Comparison of ENCODE assay signal across 8 cellular contexts in the genomic region with DNA sequence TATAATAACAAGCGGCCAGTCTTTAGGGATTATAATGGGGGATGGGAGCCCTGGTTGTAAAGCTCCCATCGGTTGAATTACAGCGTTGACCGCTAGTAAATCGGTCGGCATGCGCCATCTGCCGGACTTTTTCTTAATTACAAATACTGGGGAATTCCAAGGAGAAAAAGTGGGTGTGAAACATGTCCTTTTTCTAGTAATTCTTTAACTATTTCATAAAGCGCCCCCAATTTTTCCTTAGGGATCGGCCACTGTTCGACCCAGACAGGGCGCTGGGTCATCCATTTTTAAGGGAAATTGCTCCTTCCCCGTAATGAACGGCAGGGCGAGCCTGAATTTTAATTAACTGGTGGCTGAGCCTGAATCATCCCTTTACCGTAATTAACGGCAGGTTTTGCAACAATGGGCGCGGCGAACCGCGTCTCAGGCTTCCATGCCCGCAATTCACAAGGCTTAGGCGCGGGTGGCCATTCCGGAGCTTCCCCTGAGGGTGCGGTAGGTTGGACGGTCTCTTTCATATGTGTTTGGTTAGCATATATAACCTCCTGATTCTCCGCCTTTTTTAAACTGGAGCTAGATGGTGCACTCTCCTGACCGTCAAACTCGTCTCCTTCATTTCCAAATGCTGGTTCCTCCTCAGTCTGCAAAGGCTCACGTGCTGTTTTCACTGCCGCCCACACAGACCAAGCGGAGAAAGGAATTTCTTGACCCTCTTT. TPM values are rescaled to one million over a fixed set of nuclear protein-coding genes. Genes with fewer than 3 reads are reported as not detected.
A peak's percentile ranks its signal among the peaks of the same experiment; 100 is the strongest.
DNase-seq lines count a peak whose midpoint lies in the region; ATAC-seq and TF ChIP-seq lines count a peak whose summit lies in the region.

No MANE protein-coding gene starts in this region.

- H3K36me3 Mint-ChIP-seq in activated T-helper 1 cell treated with anti-CD3 and anti-CD28 coated beads, Interleukin-12 subunit alpha, Interleukin-12 subunit beta, Interleukin-2, Interleukin-4 antibody, amounts not matched to agents 30 ng/mL and 10 ng/mL and 1 ng/mL, durations not matched to agents 14 hours and 24 hours and 36 hours (ENCODE audit: low read depth) = peaks cover 3% of the 10 kb centered on the region
- H3K36me3 Mint-ChIP-seq in nephron (ENCODE audit: low read depth) = no peaks in the 10 kb centered on the region

- intact Hi-C loops in activated T-helper 1 cell treated with anti-CD3 and anti-CD28 coated beads, Interleukin-12 subunit alpha, Interleukin-12 subunit beta, Interleukin-2, Interleukin-4 antibody, amounts not matched to agents 30 ng/mL and 10 ng/mL and 1 ng/mL, durations not matched to agents 14 hours and 24 hours and 36 hours (cut with micrococcal nuclease) = loop anchor here (1.0 to 10.0 kb wide), 6 partner anchors 8 to 605 kb away; no protein-coding TSS in a partner anchor

- peak; percentile 63 for ATAC-seq in stimulated activated naive CD8-positive, alpha-beta T cell treated with anti-CD3 and anti-CD28 coated beads, Interleukin-15, amount 100 ng/mL, for 72 hours
- ATAC-seq in GM18520 (IDR thresholded peaks at IDR 0.05; ENCODE audit: unreplicated experiment) = no peak

- peaks cover 11% of the 10 kb centered on the region for H3K4me1 Mint-ChIP-seq in activated T-helper 1 cell treated with anti-CD3 and anti-CD28 coated beads, Interleukin-12 subunit alpha, Interleukin-12 subunit beta, Interleukin-2, Interleukin-4 antibody, amounts not matched to agents 30 ng/mL and 10 ng/mL and 1 ng/mL, durations not matched to agents 14 hours and 24 hours and 36 hours (ENCODE audit: low read depth)
- peaks cover 7% of the 10 kb centered on the region for H3K4me1 Mint-ChIP-seq in nephron
- peaks cover 7% of the 10 kb centered on the region for H3K4me1 Mint-ChIP-seq in stimulated activated naive CD8-positive, alpha-beta T cell treated with anti-CD3 and anti-CD28 coated beads, Interleukin-15, amount 100 ng/mL, for 72 hours

- peaks cover 14% of the 10 kb centered on the region for H3K9me3 Mint-ChIP-seq in activated T-helper 1 cell treated with anti-CD3 and anti-CD28 coated beads, Interleukin-12 subunit alpha, Interleukin-12 subunit beta, Interleukin-2, Interleukin-4 antibody, amounts not matched to agents 30 ng/mL and 10 ng/mL and 1 ng/mL, durations not matched to agents 14 hours and 24 hours and 36 hours
- H3K9me3 Mint-ChIP-seq in nephron = peaks cover 13% of the 10 kb centered on the region
- no peaks in the 10 kb centered on the region for H3K9me3 Mint-ChIP-seq in stimulated activated naive CD8-positive, alpha-beta T cell treated with anti-CD3 and anti-CD28 coated beads, Interleukin-15, amount 100 ng/mL, for 72 hours

- no peak overlapping the region for H3K4me3 Mint-ChIP-seq in activated T-helper 1 cell treated with anti-CD3 and anti-CD28 coated beads, Interleukin-12 subunit alpha, Interleukin-12 subunit beta, Interleukin-2, Interleukin-4 antibody, amounts not matched to agents 30 ng/mL and 10 ng/mL and 1 ng/mL, durations not matched to agents 14 hours and 24 hours and 36 hours
- H3K4me3 Mint-ChIP-seq in nephron = peak overlapping the region; percentile 62 to 79 (median 66)
- peak overlapping the region; percentile 45 to 59 for H3K4me3 Mint-ChIP-seq in stimulated activated naive CD8-positive, alpha-beta T cell treated with anti-CD3 and anti-CD28 coated beads, Interleukin-15, amount 100 ng/mL, for 72 hours

- peak overlapping the region; percentile 15; the same call in 1 of the 2 replicates for H3K4me3 ChIP-seq in Jurkat, Clone E6-1 (ENCODE audit: low read length)

- no peak overlapping the region for H3K27ac Mint-ChIP-seq in activated T-helper 1 cell treated with anti-CD3 and anti-CD28 coated beads, Interleukin-12 subunit alpha, Interleukin-12 subunit beta, Interleukin-2, Interleukin-4 antibody, amounts not matched to agents 30 ng/mL and 10 ng/mL and 1 ng/mL, durations not matched to agents 14 hours and 24 hours and 36 hours
- peak overlapping the region; percentile 5 to 49 (median 18) for H3K27ac Mint-ChIP-seq in nephron
- H3K27ac Mint-ChIP-seq in stimulated activated naive CD8-positive, alpha-beta T cell treated with anti-CD3 and anti-CD28 coated beads, Interleukin-15, amount 100 ng/mL, for 72 hours = no peak overlapping the region

- DNase-seq in COLO668 (lab: John Stamatoyannopoulos, UW; ENCODE audit: unreplicated experiment) (peak; percentile 56), fibroblast of the conjunctiva (ENCODE audit: low read depth) (peak; percentile 69)
- peak; percentile 35 for DNase-seq in Jurkat, Clone E6-1 (ENCODE audit: low read depth, low spot score)
- DNase-seq in activated T-helper 1 cell treated with anti-CD3 and anti-CD28 coated beads, Interleukin-12 subunit alpha, Interleukin-12 subunit beta, Interleukin-2, Interleukin-4 antibody, amounts not matched to agents 30 ng/mL and 10 ng/mL and 1 ng/mL, durations not matched to agents 14 hours and 24 hours and 36 hours (ENCODE audit: low spot score) = peak; percentile 37
- peak; percentile 44 to 45 for DNase-seq in stimulated activated naive CD8-positive, alpha-beta T cell treated with anti-CD3 and anti-CD28 coated beads, Interleukin-15, amount 100 ng/mL, for 72 hours

- H3K27me3 Mint-ChIP-seq in activated T-helper 1 cell treated with anti-CD3 and anti-CD28 coated beads, Interleukin-12 subunit alpha, Interleukin-12 subunit beta, Interleukin-2, Interleukin-4 antibody, amounts not matched to agents 30 ng/mL and 10 ng/mL and 1 ng/mL, durations not matched to agents 14 hours and 24 hours and 36 hours (ENCODE audit: insufficient read depth) = peaks cover 36% of the 10 kb centered on the region
- H3K27me3 Mint-ChIP-seq in nephron (ENCODE audit: low read depth) = peaks cover 48% of the 10 kb centered on the region
- H3K27me3 Mint-ChIP-seq in stimulated activated naive CD8-positive, alpha-beta T cell treated with anti-CD3 and anti-CD28 coated beads, Interleukin-15, amount 100 ng/mL, for 72 hours = peaks cover 58% of the 10 kb centered on the region

- TF ChIP-seq CTCF in nephron (IDR thresholded peaks at IDR 0.05; ENCODE audit: unreplicated experiment in 3 of 3) = peak; percentile 52 to 70 (median 65)

TF ChIP-seq in PFSK-1, 5 proteins besides CTCF, POLR2A, EP300 and RAD21:
- TF ChIP-seq SIN3A (IDR thresholded peaks at IDR 0.05; ENCODE audit: borderline replicate concordance, insufficient read depth, low read length) (0 out of 2 replicates have a peak, but pooled peaks have one; percentile 14), TAF1 (IDR thresholded peaks at IDR 0.05; ENCODE audit: borderline replicate concordance, insufficient read depth, low read length) (no peak)
- TF ChIP-seq, protein P1, sequence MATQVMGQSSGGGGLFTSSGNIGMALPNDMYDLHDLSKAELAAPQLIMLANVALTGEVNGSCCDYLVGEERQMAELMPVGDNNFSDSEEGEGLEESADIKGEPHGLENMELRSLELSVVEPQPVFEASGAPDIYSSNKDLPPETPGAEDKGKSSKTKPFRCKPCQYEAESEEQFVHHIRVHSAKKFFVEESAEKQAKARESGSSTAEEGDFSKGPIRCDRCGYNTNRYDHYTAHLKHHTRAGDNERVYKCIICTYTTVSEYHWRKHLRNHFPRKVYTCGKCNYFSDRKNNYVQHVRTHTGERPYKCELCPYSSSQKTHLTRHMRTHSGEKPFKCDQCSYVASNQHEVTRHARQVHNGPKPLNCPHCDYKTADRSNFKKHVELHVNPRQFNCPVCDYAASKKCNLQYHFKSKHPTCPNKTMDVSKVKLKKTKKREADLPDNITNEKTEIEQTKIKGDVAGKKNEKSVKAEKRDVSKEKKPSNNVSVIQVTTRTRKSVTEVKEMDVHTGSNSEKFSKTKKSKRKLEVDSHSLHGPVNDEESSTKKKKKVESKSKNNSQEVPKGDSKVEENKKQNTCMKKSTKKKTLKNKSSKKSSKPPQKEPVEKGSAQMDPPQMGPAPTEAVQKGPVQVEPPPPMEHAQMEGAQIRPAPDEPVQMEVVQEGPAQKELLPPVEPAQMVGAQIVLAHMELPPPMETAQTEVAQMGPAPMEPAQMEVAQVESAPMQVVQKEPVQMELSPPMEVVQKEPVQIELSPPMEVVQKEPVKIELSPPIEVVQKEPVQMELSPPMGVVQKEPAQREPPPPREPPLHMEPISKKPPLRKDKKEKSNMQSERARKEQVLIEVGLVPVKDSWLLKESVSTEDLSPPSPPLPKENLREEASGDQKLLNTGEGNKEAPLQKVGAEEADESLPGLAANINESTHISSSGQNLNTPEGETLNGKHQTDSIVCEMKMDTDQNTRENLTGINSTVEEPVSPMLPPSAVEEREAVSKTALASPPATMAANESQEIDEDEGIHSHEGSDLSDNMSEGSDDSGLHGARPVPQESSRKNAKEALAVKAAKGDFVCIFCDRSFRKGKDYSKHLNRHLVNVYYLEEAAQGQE (IDR thresholded peaks at IDR 0.05; ENCODE audit: insufficient read depth in 1 of 2, low read depth in 2 of 2, low read length in 2 of 2) = no peak

RNA-seq across cellular contexts. Expression of a gene that starts 30.2 kb away (rescaled TPM):
- 14.4 TPM for polyA plus RNA-seq in Jurkat, Clone E6-1 (2012; ENCODE audit: insufficient read depth, insufficient read length)
- polyA plus RNA-seq in PFSK-1 (2012; ENCODE audit: insufficient read length, low read depth) = 50.3 TPM
- total RNA-seq in activated T-helper 1 cell treated with anti-CD3 and anti-CD28 coated beads, Interleukin-12 subunit alpha, Interleukin-12 subunit beta, Interleukin-2, Interleukin-4 antibody, amounts not matched to agents 30 ng/mL and 10 ng/mL and 1 ng/mL, durations not matched to agents 14 hours and 24 hours and 36 hours = 4.4 TPM in 2 replicates

RNA-seq across cellular contexts. Expression of a gene that starts 36.8 kb away (rescaled TPM):
- not detected for polyA plus RNA-seq in Jurkat, Clone E6-1 (2012; ENCODE audit: insufficient read depth, insufficient read length)
- polyA plus RNA-seq in PFSK-1 (2012; ENCODE audit: insufficient read length, low read depth) = not detected
- total RNA-seq in activated T-helper 1 cell treated with anti-CD3 and anti-CD28 coated beads, Interleukin-12 subunit alpha, Interleukin-12 subunit beta, Interleukin-2, Interleukin-4 antibody, amounts not matched to agents 30 ng/mL and 10 ng/mL and 1 ng/mL, durations not matched to agents 14 hours and 24 hours and 36 hours = not detected in 2 replicates

RNA-seq across cellular contexts. Expression of a gene that starts 52.5 kb away (rescaled TPM):
- not detected for polyA plus RNA-seq in Jurkat, Clone E6-1 (2012; ENCODE audit: insufficient read depth, insufficient read length)
- polyA plus RNA-seq in PFSK-1 (2012; ENCODE audit: insufficient read length, low read depth) = not detected
- total RNA-seq in activated T-helper 1 cell treated with anti-CD3 and anti-CD28 coated beads, Interleukin-12 subunit alpha, Interleukin-12 subunit beta, Interleukin-2, Interleukin-4 antibody, amounts not matched to agents 30 ng/mL and 10 ng/mL and 1 ng/mL, durations not matched to agents 14 hours and 24 hours and 36 hours = not detected in 2 replicates

Comparison
In these comparisons a context has a peak if more than half of its experiments do, and no peak if none do; other contexts are left out.
1. H3K27ac Mint-ChIP-seq: peak in nephron (3 of 3); none in activated T-helper 1 cell treated with anti-CD3 and anti-CD28 coated beads, Interleukin-12 subunit alpha, Interleukin-12 subunit beta, Interleukin-2, Interleukin-4 antibody, amounts not matched to agents 30 ng/mL and 10 ng/mL and 1 ng/mL, durations not matched to agents 14 hours and 24 hours and 36 hours (single experiment) and stimulated activated naive CD8-positive, alpha-beta T cell treated with anti-CD3 and anti-CD28 coated beads, Interleukin-15, amount 100 ng/mL, for 72 hours (0 of 2).
2. Peak in every context shown above with its lines, with median percentiles within 50 percentile points of each other: DNase-seq.